Comparison of ENCODE assay signal across 11 cellular contexts in genomic region chr9:130368631-130369103, GRCh38.
A peak's percentile ranks its signal among the peaks of the same experiment; 100 is the strongest.
DNase-seq lines count a peak whose midpoint lies in the region; ATAC-seq and TF ChIP-seq lines count a peak whose summit lies in the region.
"Had no signal": no experiment of that assay in that cellular context is flagged by ENCODE, and none has a peak within 500 bp of the region (broad histone marks: within the 10 kb centered on the region; RNA-seq: fewer than 3 reads in every experiment).

No MANE protein-coding gene starts in this region.

- no peak for TF ChIP-seq RAD21 in neural cell (conservative IDR thresholded peaks at IDR 0.05)

- H3K27me3 ChIP-seq in neural cell (ENCODE audit: insufficient read depth, low read depth, low read length), result no peaks in the 10 kb centered on the region
- H3K27me3 ChIP-seq: tibial nerve had no signal

- peak; percentile 45; the same call in 1 of the 2 replicates for TF ChIP-seq CTCF in HEK293 (tag by site-specific recombination; IDR thresholded peaks at IDR 0.05)
- TF ChIP-seq CTCF in neural cell (IDR thresholded peaks at IDR 0.05; ENCODE audit: poor library complexity, severe bottlenecking), result peak; percentile 21
- no peak for TF ChIP-seq CTCF in CD14-positive monocyte (IDR thresholded peaks at IDR 0.05)
- TF ChIP-seq CTCF in coronary artery (IDR thresholded peaks at IDR 0.05), result no peak

- no peaks in the 10 kb centered on the region for H3K79me2 ChIP-seq in neural cell (replicated peaks; ENCODE audit: insufficient read depth, low read length)

- peaks cover 0 to 9% (median 3%) of the 10 kb centered on the region in 7 donors for H3K9me3 Mint-ChIP-seq in CD14-positive monocyte

- no peak overlapping the region for H3K4me3 Mint-ChIP-seq in CD14-positive monocyte

- H3K4me1 Mint-ChIP-seq in CD14-positive monocyte, result no peaks in the 10 kb centered on the region

- no peaks in the 10 kb centered on the region for H4K20me1 ChIP-seq in neural cell (ENCODE audit: insufficient read depth)

- intact Hi-C loops in CD14-positive monocyte (cut with micrococcal nuclease), result no loop called here

- H3K4me1 ChIP-seq in HEK293 (ENCODE audit: control insufficient read depth, insufficient read depth, low read length), result no peaks in the 10 kb centered on the region
- H3K4me1 ChIP-seq: tibial nerve had no signal

- in situ Hi-C loops in Caki2 (cut with HindIII; ENCODE audit: low pct_unique_long_range_greater_than_20kb, low sequenced_read_pairs), result no loop called here

- no peak overlapping the region for H3K4me2 ChIP-seq in neural cell (ENCODE audit: low read length)

- H3K36me3 Mint-ChIP-seq in CD14-positive monocyte, result no peaks in the 10 kb centered on the region

- H3K4me3 ChIP-seq in HEK293 (ENCODE audit: low read depth, low read length), result no peak overlapping the region
- no peak overlapping the region for H3K4me3 ChIP-seq in neural cell (ENCODE audit: low read length)
- H3K4me3 ChIP-seq in coronary artery, result no peak overlapping the region
- H3K4me3 ChIP-seq: tibial nerve had no signal

- POLR2A ChIA-PET in HEK293 (lab: Yijun Ruan, JAX), result no interaction called here

- H3F3A ChIP-seq in neural cell (ENCODE audit: insufficient read depth, low read length, poor library complexity, severe bottlenecking), result no peaks in the 10 kb centered on the region

- CTCF ChIA-PET in HEK293 (lab: Yijun Ruan, JAX), result interaction anchor here (0.7 kb wide), 2 partner anchors 128 to 240 kb away, joined by 3 read pairs; no protein-coding TSS in a partner anchor

- peaks cover 5 to 9% (median 5%) of the 10 kb centered on the region in 3 donors for H3K27me3 Mint-ChIP-seq in CD14-positive monocyte (ENCODE audit: low read depth in 3 of 3)

- H3K9me3 ChIP-seq in HEK293 (ENCODE audit: control insufficient read depth, insufficient read depth, low read depth, low read length) (no peaks in the 10 kb centered on the region), neural cell (ENCODE audit: low read length) (no peaks in the 10 kb centered on the region)
- H3K9me3 ChIP-seq: tibial nerve had no signal

- no peak for TF ChIP-seq EP300 in neural cell (conservative IDR thresholded peaks at IDR 0.05; ENCODE audit: poor library complexity, severe bottlenecking)

- peak; percentile 80 for DNase-seq in Caki2 (ENCODE audit: low read depth)
- DNase-seq in activated CD4-positive, alpha-beta T cell treated with anti-CD3 and anti-CD28 coated beads, Interleukin-2, amount 50 U/mL, for 4 hours, result peak; percentile 2 to 8
- no peak for DNase-seq in SKM-1 treated with dmso at 0.1 percent for 144 hours (lab: John Stamatoyannopoulos, UW; ENCODE audit: unreplicated experiment)
- no peak for DNase-seq in CD14-positive monocyte (ENCODE audit: low spot score)
- no peak for DNase-seq in coronary artery (ENCODE audit: low spot score)
- DNase-seq: NCI-H748 treated with DMSO at 0.1 percent for 48 hours, right cardiac atrium had no signal

- no peak for ATAC-seq in GM21528 (IDR thresholded peaks at IDR 0.05; ENCODE audit: low FRiP score, unreplicated experiment)
- ATAC-seq: right cardiac atrium had no signal

- H3K36me3 ChIP-seq in HEK293 (ENCODE audit: control insufficient read depth in 2 of 2, insufficient read depth in 1 of 2, low read length in 2 of 2) (no peaks in the 10 kb centered on the region), neural cell (ENCODE audit: insufficient read depth, low read length) (no peaks in the 10 kb centered on the region)
- H3K36me3 ChIP-seq: tibial nerve had no signal

- H3K9me2 ChIP-seq in neural cell (ENCODE audit: insufficient read depth, low read length), result no peaks in the 10 kb centered on the region

- no peak overlapping the region for H2AFZ ChIP-seq in neural cell (ENCODE audit: low read depth, low read length)

- peak overlapping the region in 1 of 7 donors; percentile 19 for H3K27ac Mint-ChIP-seq in CD14-positive monocyte

- no peak overlapping the region for H3K9ac ChIP-seq in neural cell (ENCODE audit: low read length)

- H3K27ac ChIP-seq in HEK293 (ENCODE audit: extremely low read depth, low read depth, low read length) (no peak overlapping the region), neural cell (ENCODE audit: low read length) (no peak overlapping the region), coronary artery (no peak overlapping the region)
- H3K27ac ChIP-seq: tibial nerve had no signal

TF ChIP-seq in HEK293, 187 proteins besides CTCF, POLR2A, EP300 and RAD21 (continues in another document):
- TF ChIP-seq YY1 (tag by site-specific recombination; IDR thresholded peaks at IDR 0.05) (no peak), ZNF114 (tag by site-specific recombination; IDR thresholded peaks at IDR 0.05) (no peak), SETDB1 (IDR thresholded peaks at IDR 0.05; ENCODE audit: insufficient read length, low read length) (peak; percentile 85), GLIS1 (tag by site-specific recombination; IDR thresholded peaks at IDR 0.05) (peak; percentile 36; the same call in 1 of the 2 replicates), SP7 (tag by site-specific recombination; IDR thresholded peaks at IDR 0.05) (peak; percentile 37), ZIC2 (tag by site-specific recombination; IDR thresholded peaks at IDR 0.05) (peak; percentile 28; the same call in 1 of the 2 replicates), ZNF398 (tag by site-specific recombination; IDR thresholded peaks at IDR 0.05) (0 out of 2 replicates have a peak, but pooled peaks have one; percentile 12), ZNF560 (tag by site-specific recombination; IDR thresholded peaks at IDR 0.05; ENCODE audit: borderline replicate concordance) (no peak), EGR2 (tag by site-specific recombination; IDR thresholded peaks at IDR 0.05; ENCODE audit: low read depth) (peak; percentile 92), ZNF623 (tag by site-specific recombination; IDR thresholded peaks at IDR 0.05) (no peak), ZNF174 (tag by site-specific recombination; IDR thresholded peaks at IDR 0.05) (no peak), ZNF341 (tag by site-specific recombination; IDR thresholded peaks at IDR 0.05; ENCODE audit: low read depth) (peak; percentile 68)

TF ChIP-seq in neural cell, 6 proteins besides CTCF, POLR2A, EP300 and RAD21:
- TF ChIP-seq EZH2 (IDR thresholded peaks at IDR 0.05; ENCODE audit: borderline replicate concordance, insufficient read depth, low read length, poor library complexity, severe bottlenecking), result no peak
- TF ChIP-seq REST (IDR thresholded peaks at IDR 0.05; ENCODE audit: borderline replicate concordance), result no peak
- TF ChIP-seq TAF1 (IDR thresholded peaks at IDR 0.05; ENCODE audit: low read depth), result no peak
- no peak for TF ChIP-seq POLR2AphosphoS5 (IDR thresholded peaks at IDR 0.05)
- no peak for TF ChIP-seq SMC3 (conservative IDR thresholded peaks at IDR 0.05; ENCODE audit: poor library complexity)
- TF ChIP-seq MXI1 (conservative IDR thresholded peaks at IDR 0.05; ENCODE audit: poor library complexity, severe bottlenecking), result no peak

Comparison
In these comparisons a context has a peak if more than half of its experiments do, and no peak if none do; other contexts are left out.
1. DNase-seq: peak in Caki2 (single experiment) and activated CD4-positive, alpha-beta T cell treated with anti-CD3 and anti-CD28 coated beads, Interleukin-2, amount 50 U/mL, for 4 hours (2 of 2); none in SKM-1 treated with dmso at 0.1 percent for 144 hours (single experiment), CD14-positive monocyte (single experiment) and coronary artery (single experiment).
2. CTCF ChIP-seq: peak in HEK293 (single experiment) and neural cell (single experiment); none in CD14-positive monocyte (single experiment) and coronary artery (single experiment).